ENCODE assay signal across 1 cellular context in genomic region chr14:84080961-84081360, GRCh38.
TF ChIP-seq lines count a peak whose summit lies in the region.

No MANE protein-coding gene starts in this region.

TF ChIP-seq in GM23338, 12 proteins besides CTCF, POLR2A, EP300 and RAD21:
- no peak for TF ChIP-seq ZNF462 (CRISPR knock-in tag; IDR thresholded peaks at IDR 0.05)
- no peak for TF ChIP-seq REST (IDR thresholded peaks at IDR 0.05; ENCODE audit: unreplicated experiment)
- TF ChIP-seq EZH2phosphoT487 (IDR thresholded peaks at IDR 0.05; ENCODE audit: unreplicated experiment), result no peak
- TF ChIP-seq STAT1 (IDR thresholded peaks at IDR 0.05; ENCODE audit: unreplicated experiment), result no peak
- TF ChIP-seq ZNF331 (CRISPR knock-in tag; IDR thresholded peaks at IDR 0.05; ENCODE audit: low read depth), result no peak
- no peak for TF ChIP-seq ETS1 (IDR thresholded peaks at IDR 0.05)
- no peak for TF ChIP-seq EZH2 (IDR thresholded peaks at IDR 0.05; ENCODE audit: low read depth, unreplicated experiment)
- no peak for TF ChIP-seq NANOG (IDR thresholded peaks at IDR 0.05; ENCODE audit: borderline replicate concordance)
- no peak for TF ChIP-seq JUNB (IDR thresholded peaks at IDR 0.05; ENCODE audit: unreplicated experiment)
- no peak for TF ChIP-seq POLR2AphosphoS5 (IDR thresholded peaks at IDR 0.05; ENCODE audit: low read depth)
- TF ChIP-seq ZNF114 (CRISPR knock-in tag; IDR thresholded peaks at IDR 0.05), result no peak
- no peak for TF ChIP-seq CREB1 (CRISPR knock-in tag; IDR thresholded peaks at IDR 0.05; ENCODE audit: low read depth)
